8 cellular contexts compared by ENCODE assay signal in the genomic region with DNA sequence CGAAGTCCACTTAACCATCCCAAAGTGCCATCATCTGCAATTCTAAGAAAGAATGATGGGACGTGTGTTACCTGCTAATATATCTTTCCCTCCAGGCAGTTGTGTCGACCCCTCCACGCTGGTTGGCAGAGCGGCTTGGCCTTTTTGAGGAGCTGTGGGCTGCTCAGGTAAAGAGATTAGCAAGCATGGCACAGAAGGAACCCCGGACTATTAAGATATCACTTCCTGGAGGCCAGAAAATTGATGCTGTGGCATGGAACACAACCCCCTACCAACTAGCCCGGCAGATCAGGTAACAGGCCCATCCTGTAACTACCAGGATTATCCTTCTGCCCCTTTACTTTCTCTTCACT. TPM values are rescaled to one million over a fixed set of nuclear protein-coding genes. Genes with fewer than 3 reads are reported as not detected.
A peak's percentile ranks its signal among the peaks of the same experiment; 100 is the strongest.
DNase-seq lines count a peak whose midpoint lies in the region; ATAC-seq and TF ChIP-seq lines count a peak whose summit lies in the region.

No MANE protein-coding gene starts in this region.

- DNase-seq in AG04449 (ENCODE audit: low read depth, low spot score) (no peak), islet precursor cell (no peak), NCI-H2171 (lab: John Stamatoyannopoulos, UW) (no peak)
- DNase-seq in central memory CD4-positive, alpha-beta T cell = peak; percentile 7

- H3K27ac Mint-ChIP-seq in IgD-negative memory B cell = peak overlapping the region; percentile 67 to 99 (median 99)

- no peaks in the 10 kb centered on the region for H3K9me3 Mint-ChIP-seq in IgD-negative memory B cell

- ATAC-seq in GM21825 (IDR thresholded peaks at IDR 0.05; ENCODE audit: unreplicated experiment) = no peak
- ATAC-seq in GM21367 (IDR thresholded peaks at IDR 0.05; ENCODE audit: unreplicated experiment) = no peak

- peaks cover 6% of the 10 kb centered on the region for H3K36me3 Mint-ChIP-seq in IgD-negative memory B cell

- H3K4me3 ChIP-seq in AG04449 (ENCODE audit: low read depth, low read length) = peak overlapping the region; percentile 86
- peak overlapping the region; percentile 43 to 93 for H3K4me3 ChIP-seq in muscle layer of colon (ENCODE audit: low read depth in 1 of 2, low read length in 2 of 2)

- peaks cover 7 to 15% (median 13%) of the 10 kb centered on the region in 3 donors for H3K4me1 Mint-ChIP-seq in IgD-negative memory B cell

- POLR2A ChIA-PET in AG04449 (lab: Yijun Ruan, JAX) = interaction anchor here (1.5 kb wide), 1 partner anchor 28 kb away, joined by 5 read pairs; a partner anchor contains a TSS

- H3K9me3 ChIP-seq in muscle layer of colon (ENCODE audit: low read length) = no peaks in the 10 kb centered on the region

- peaks cover 29% of the 10 kb centered on the region for H3K36me3 ChIP-seq in muscle layer of colon (ENCODE audit: insufficient read depth, low read length)

- H3K9ac ChIP-seq in muscle layer of colon (ENCODE audit: low read length) = peak overlapping the region; percentile 92

- CTCF ChIA-PET in AG04449 (lab: Yijun Ruan, JAX) = interaction anchor here (0.5 to 4.1 kb wide), 9 partner anchors 10 to 131 kb away, joined by 3 to 28 read pairs (median 4); a partner anchor contains a TSS

- no peaks in the 10 kb centered on the region for H3K27me3 ChIP-seq in muscle layer of colon (ENCODE audit: control insufficient read depth in 1 of 2, insufficient read depth in 2 of 2, low read length in 2 of 2)

- peak overlapping the region; percentile 67 for H3K27ac ChIP-seq in muscle layer of colon (ENCODE audit: low read depth, low read length)

- H3K4me3 Mint-ChIP-seq in IgD-negative memory B cell = peak overlapping the region; percentile 93 to 100 (median 98)

- no peaks in the 10 kb centered on the region for H3K27me3 Mint-ChIP-seq in IgD-negative memory B cell

- peaks cover 11% of the 10 kb centered on the region for H3K4me1 ChIP-seq in muscle layer of colon (ENCODE audit: insufficient read depth, low read length)

- TF ChIP-seq CTCF in AG04449 (IDR thresholded peaks at IDR 0.05; ENCODE audit: insufficient read depth, low read length, missing control alignments) = no peak

RNA-seq across cellular contexts. Expression of a gene that starts 0.5 kb away (rescaled TPM):
- polyA plus RNA-seq in IgD-negative memory B cell = 37.4 TPM

RNA-seq across cellular contexts. Expression of a gene that starts 20.2 kb away (rescaled TPM):
- polyA plus RNA-seq in IgD-negative memory B cell = 0.11 TPM

RNA-seq across cellular contexts. Expression of a gene that starts 27.8 kb away (rescaled TPM):
- polyA plus RNA-seq in IgD-negative memory B cell = 1.0 TPM
